9 cellular contexts compared by ENCODE assay signal in genomic region chr19:52542984-52543664, GRCh38. TPM values are rescaled to one million over a fixed set of nuclear protein-coding genes. Genes with fewer than 3 reads are reported as not detected.
DNase-seq lines count a peak whose midpoint lies in the region; ATAC-seq and TF ChIP-seq lines count a peak whose summit lies in the region.
"Had no signal": no experiment of that assay in that cellular context is flagged by ENCODE, and none has a peak within 500 bp of the region (broad histone marks: within the 10 kb centered on the region; RNA-seq: fewer than 3 reads in every experiment).

No MANE protein-coding gene starts in this region.

- H3K9me3 Mint-ChIP-seq in activated CD4-positive, alpha-beta T cell treated with anti-CD3 and anti-CD28 coated beads, Interleukin-2, amount 10 ng/mL, durations not matched to agents 7 days and 5 days, result peaks cover 47% of the 10 kb centered on the region
- no peaks in the 10 kb centered on the region for H3K9me3 Mint-ChIP-seq in effector memory CD8-positive, alpha-beta T cell

- POLR2A ChIA-PET in activated CD4-positive, alpha-beta T cell treated with anti-CD3 and anti-CD28 coated beads, Interleukin-2, amount 10 ng/mL, durations not matched to agents 7 days and 5 days (lab: Charles Lee), result no interaction called here
- POLR2A ChIA-PET in RWPE1 (lab: Yijun Ruan, JAX; ENCODE audit: low non-redundant PET), result no interaction called here

- CTCF ChIA-PET in activated CD4-positive, alpha-beta T cell treated with anti-CD3 and anti-CD28 coated beads, Interleukin-2, amount 10 ng/mL, durations not matched to agents 7 days and 5 days (lab: Charles Lee), result no interaction called here
- CTCF ChIA-PET in RWPE1 (lab: Yijun Ruan, JAX), result interaction anchor here (0.7 kb wide), 1 partner anchor 66 kb away, joined by 6 read pairs; no protein-coding TSS in a partner anchor

- no peak overlapping the region for H3K4me3 Mint-ChIP-seq in activated CD4-positive, alpha-beta T cell treated with anti-CD3 and anti-CD28 coated beads, Interleukin-2, amount 10 ng/mL, durations not matched to agents 7 days and 5 days
- peak overlapping the region; percentile 80 to 87 for H3K4me3 Mint-ChIP-seq in effector memory CD8-positive, alpha-beta T cell

- peak overlapping the region; percentile 58 for H3K27ac Mint-ChIP-seq in activated CD4-positive, alpha-beta T cell treated with anti-CD3 and anti-CD28 coated beads, Interleukin-2, amount 10 ng/mL, durations not matched to agents 7 days and 5 days
- H3K27ac Mint-ChIP-seq in effector memory CD8-positive, alpha-beta T cell, result peak overlapping the region; percentile 38 to 91

- peaks cover 94% of the 10 kb centered on the region for H3K36me3 Mint-ChIP-seq in activated CD4-positive, alpha-beta T cell treated with anti-CD3 and anti-CD28 coated beads, Interleukin-2, amount 10 ng/mL, durations not matched to agents 7 days and 5 days (ENCODE audit: low read depth)
- peaks cover 45% of the 10 kb centered on the region for H3K36me3 Mint-ChIP-seq in effector memory CD8-positive, alpha-beta T cell (ENCODE audit: insufficient read depth)

- no peak for TF ChIP-seq CTCF in RWPE1 (conservative IDR thresholded peaks at IDR 0.05; ENCODE audit: low read depth)

- H3K27ac ChIP-seq in RWPE1, result no peak overlapping the region

- DNase-seq in CD1c-positive myeloid dendritic cell (ENCODE audit: extremely low spot score) (peak; percentile 7), HCEC 1CT (no peak), RWPE1 (ENCODE audit: low spot score) (no peak), DMS53 treated with DMSO at 0.1 percent for 48 hours (lab: John Stamatoyannopoulos, UW; ENCODE audit: unreplicated experiment) (no peak), superior temporal gyrus (ENCODE audit: extremely low spot score) (no peak)
- DNase-seq in activated CD4-positive, alpha-beta T cell treated with anti-CD3 and anti-CD28 coated beads, Interleukin-2, amount 10 ng/mL, durations not matched to agents 7 days and 5 days, result peak; percentile 36
- DNase-seq in effector memory CD8-positive, alpha-beta T cell, result peak; percentile 27 to 36 (median 31)
- DNase-seq: mammary epithelial cell had no signal

- no peaks in the 10 kb centered on the region for H3K27me3 Mint-ChIP-seq in activated CD4-positive, alpha-beta T cell treated with anti-CD3 and anti-CD28 coated beads, Interleukin-2, amount 10 ng/mL, durations not matched to agents 7 days and 5 days
- no peaks in the 10 kb centered on the region for H3K27me3 Mint-ChIP-seq in effector memory CD8-positive, alpha-beta T cell

- peaks cover 26% of the 10 kb centered on the region for H3K4me1 Mint-ChIP-seq in activated CD4-positive, alpha-beta T cell treated with anti-CD3 and anti-CD28 coated beads, Interleukin-2, amount 10 ng/mL, durations not matched to agents 7 days and 5 days
- peaks cover 26 to 27% of the 10 kb centered on the region in 2 donors for H3K4me1 Mint-ChIP-seq in effector memory CD8-positive, alpha-beta T cell (ENCODE audit: low read depth in 2 of 2)

- peak; percentile 45 for ATAC-seq in GM21786 (IDR thresholded peaks at IDR 0.05; ENCODE audit: unreplicated experiment)
- peak; percentile 97 for ATAC-seq in effector memory CD8-positive, alpha-beta T cell (replicated peaks)

RNA-seq across cellular contexts. Expression of gene ZNF808, which starts 15.7 kb away (rescaled TPM):
- 10 to 100 TPM; 36.3 to 40.5 TPM for total RNA-seq in activated CD4-positive, alpha-beta T cell treated with anti-CD3 and anti-CD28 coated beads, Interleukin-2, amount 10 ng/mL, durations not matched to agents 7 days and 5 days

RNA-seq across cellular contexts. Expression of gene ZNF701, which starts 27.0 kb away (rescaled TPM):
- total RNA-seq in activated CD4-positive, alpha-beta T cell treated with anti-CD3 and anti-CD28 coated beads, Interleukin-2, amount 10 ng/mL, durations not matched to agents 7 days and 5 days, result 10 to 100 TPM; 30.5 to 33.4 TPM

Comparison
In these comparisons a context has a peak if more than half of its experiments do, and no peak if none do; other contexts are left out.
1. DNase-seq: peak in CD1c-positive myeloid dendritic cell (single experiment), activated CD4-positive, alpha-beta T cell treated with anti-CD3 and anti-CD28 coated beads, Interleukin-2, amount 10 ng/mL, durations not matched to agents 7 days and 5 days (single experiment) and effector memory CD8-positive, alpha-beta T cell (3 of 3); none in HCEC 1CT (single experiment), RWPE1 (single experiment), DMS53 treated with DMSO at 0.1 percent for 48 hours (single experiment) and superior temporal gyrus (single experiment).